12 cellular contexts compared by ENCODE assay signal in genomic region chr21:42120056-42120903, GRCh38. TPM values are rescaled to one million over a fixed set of nuclear protein-coding genes. Genes with fewer than 3 reads are reported as not detected.
DNase-seq lines count a peak whose midpoint lies in the region; ATAC-seq and TF ChIP-seq lines count a peak whose summit lies in the region.
"Had no signal": no experiment of that assay in that cellular context is flagged by ENCODE, and none has a peak within 500 bp of the region (broad histone marks: within the 10 kb centered on the region; RNA-seq: fewer than 3 reads in every experiment).

No MANE protein-coding gene starts in this region.

- no peaks in the 10 kb centered on the region for H3K79me2 ChIP-seq in GM23338 (replicated peaks; ENCODE audit: insufficient read depth)

- no peak overlapping the region for H3K4me3 Mint-ChIP-seq in GM23338
- H3K4me3 Mint-ChIP-seq in activated T-cell treated with anti-CD3 and anti-CD28 coated beads, Interleukin-2, amount 50 U/mL, for 24 hours = no peak overlapping the region
- H3K4me3 Mint-ChIP-seq in activated T-cell treated with anti-CD3 and anti-CD28 coated beads, Interleukin-2, amount 50 U/mL, for 72 hours = no peak overlapping the region

- H3K9me3 ChIP-seq in SK-N-MC (ENCODE audit: low read depth, low read length) = no peaks in the 10 kb centered on the region
- H3K9me3 ChIP-seq: lower lobe of right lung, SJCRH30, spleen, thoracic aorta had no signal

- DNase-seq in GM23338 (ENCODE audit: low spot score) = no peak
- DNase-seq in NCI-H146 (lab: John Stamatoyannopoulos, UW) = peak; percentile 91
- no peak for DNase-seq in SK-N-MC (ENCODE audit: low read depth, low spot score)
- peak; percentile 35 for DNase-seq in putamen (ENCODE audit: low spot score)
- DNase-seq in activated T-cell treated with anti-CD3 and anti-CD28 coated beads, Interleukin-2, amount 50 U/mL, for 24 hours = no peak
- DNase-seq in activated T-cell treated with anti-CD3 and anti-CD28 coated beads, Interleukin-2, amount 50 U/mL, for 72 hours = no peak
- DNase-seq: lower lobe of right lung, SJCRH30, spleen had no signal

- no peak overlapping the region for H2AFZ ChIP-seq in GM23338

- no peaks in the 10 kb centered on the region for H3K9me2 ChIP-seq in GM23338 (ENCODE audit: insufficient read depth)

- H3K4me3 ChIP-seq in GM23338 = no peak overlapping the region
- peak overlapping the region; percentile 53 for H3K4me3 ChIP-seq in SK-N-MC
- H3K4me3 ChIP-seq: lower lobe of right lung, SJCRH30, spleen, thoracic aorta had no signal

- no peak for TF ChIP-seq CTCF in GM23338 (conservative IDR thresholded peaks at IDR 0.05; ENCODE audit: low read depth in 2 of 2)

- no peaks in the 10 kb centered on the region for H3K36me3 Mint-ChIP-seq in GM23338 (ENCODE audit: low read depth)
- H3K36me3 Mint-ChIP-seq in activated T-cell treated with anti-CD3 and anti-CD28 coated beads, Interleukin-2, amount 50 U/mL, for 24 hours (ENCODE audit: low read depth) = no peaks in the 10 kb centered on the region
- H3K36me3 Mint-ChIP-seq in activated T-cell treated with anti-CD3 and anti-CD28 coated beads, Interleukin-2, amount 50 U/mL, for 72 hours (ENCODE audit: insufficient read depth in 2 of 2) = no peaks in the 10 kb centered on the region

- H3K27ac Mint-ChIP-seq in GM23338 = peak overlapping the region; percentile 45; the same call in 1 of the 2 replicates
- H3K27ac Mint-ChIP-seq in activated T-cell treated with anti-CD3 and anti-CD28 coated beads, Interleukin-2, amount 50 U/mL, for 24 hours = no peak overlapping the region
- no peak overlapping the region for H3K27ac Mint-ChIP-seq in activated T-cell treated with anti-CD3 and anti-CD28 coated beads, Interleukin-2, amount 50 U/mL, for 72 hours

- ATAC-seq in GM23338 = no peak
- no peak for ATAC-seq in HG02981 (IDR thresholded peaks at IDR 0.05; ENCODE audit: unreplicated experiment)
- no peak for ATAC-seq in HG03159 (IDR thresholded peaks at IDR 0.05; ENCODE audit: unreplicated experiment)
- ATAC-seq in activated T-cell treated with anti-CD3 and anti-CD28 coated beads, Interleukin-2, amount 50 U/mL, for 72 hours (replicated peaks in 1 of 2) = no peak

- H3K4me1 Mint-ChIP-seq in GM23338 = peaks cover 25% of the 10 kb centered on the region
- H3K4me1 Mint-ChIP-seq in activated T-cell treated with anti-CD3 and anti-CD28 coated beads, Interleukin-2, amount 50 U/mL, for 24 hours (ENCODE audit: low read depth) = peaks cover 23% of the 10 kb centered on the region
- peaks cover 40% of the 10 kb centered on the region for H3K4me1 Mint-ChIP-seq in activated T-cell treated with anti-CD3 and anti-CD28 coated beads, Interleukin-2, amount 50 U/mL, for 72 hours (ENCODE audit: low read depth)

- H3K4me1 ChIP-seq in GM23338 (ENCODE audit: insufficient read depth) = peaks cover 15% of the 10 kb centered on the region
- H3K4me1 ChIP-seq: SJCRH30 had no signal

- no peak overlapping the region for H3K9ac ChIP-seq in SK-N-MC (ENCODE audit: insufficient read length)

- peaks cover 9% of the 10 kb centered on the region for H3K27me3 Mint-ChIP-seq in GM23338 (ENCODE audit: insufficient read depth, low read depth, poor library complexity)
- H3K27me3 Mint-ChIP-seq in activated T-cell treated with anti-CD3 and anti-CD28 coated beads, Interleukin-2, amount 50 U/mL, for 24 hours = peaks cover 81% of the 10 kb centered on the region
- peaks cover 73% of the 10 kb centered on the region for H3K27me3 Mint-ChIP-seq in activated T-cell treated with anti-CD3 and anti-CD28 coated beads, Interleukin-2, amount 50 U/mL, for 72 hours (ENCODE audit: low read depth)

- H3K27ac ChIP-seq in GM23338 (ENCODE audit: low read depth) (no peak overlapping the region), SK-N-MC (peak overlapping the region; percentile 72)
- H3K27ac ChIP-seq: lower lobe of right lung, SJCRH30, spleen, thoracic aorta had no signal

- no peaks in the 10 kb centered on the region for H3K36me3 ChIP-seq in GM23338 (ENCODE audit: insufficient read depth)
- no peaks in the 10 kb centered on the region for H3K36me3 ChIP-seq in SK-N-MC (ENCODE audit: insufficient read depth, low read length)
- H3K36me3 ChIP-seq: lower lobe of right lung, SJCRH30, spleen, thoracic aorta had no signal

- H3K27me3 ChIP-seq in GM23338 (ENCODE audit: insufficient read depth) = no peaks in the 10 kb centered on the region
- H3K27me3 ChIP-seq: SJCRH30 had no signal

- H3K4me2 ChIP-seq in GM23338 = peak overlapping the region; percentile 38; the same call in 1 of the 2 replicates

- H3F3A ChIP-seq in GM23338 (replicated peaks; ENCODE audit: low read depth) = no peaks in the 10 kb centered on the region

- no peaks in the 10 kb centered on the region for H3K9me3 Mint-ChIP-seq in GM23338
- H3K9me3 Mint-ChIP-seq in activated T-cell treated with anti-CD3 and anti-CD28 coated beads, Interleukin-2, amount 50 U/mL, for 24 hours = no peaks in the 10 kb centered on the region
- H3K9me3 Mint-ChIP-seq in activated T-cell treated with anti-CD3 and anti-CD28 coated beads, Interleukin-2, amount 50 U/mL, for 72 hours = no peaks in the 10 kb centered on the region

- no peaks in the 10 kb centered on the region for H4K20me1 ChIP-seq in GM23338 (replicated peaks; ENCODE audit: insufficient read depth)

TF ChIP-seq in GM23338, 12 proteins besides CTCF, POLR2A, EP300 and RAD21 (continues in another document):
- TF ChIP-seq POLR2AphosphoS5 (IDR thresholded peaks at IDR 0.05; ENCODE audit: low read depth) = no peak
- TF ChIP-seq, protein P1, sequence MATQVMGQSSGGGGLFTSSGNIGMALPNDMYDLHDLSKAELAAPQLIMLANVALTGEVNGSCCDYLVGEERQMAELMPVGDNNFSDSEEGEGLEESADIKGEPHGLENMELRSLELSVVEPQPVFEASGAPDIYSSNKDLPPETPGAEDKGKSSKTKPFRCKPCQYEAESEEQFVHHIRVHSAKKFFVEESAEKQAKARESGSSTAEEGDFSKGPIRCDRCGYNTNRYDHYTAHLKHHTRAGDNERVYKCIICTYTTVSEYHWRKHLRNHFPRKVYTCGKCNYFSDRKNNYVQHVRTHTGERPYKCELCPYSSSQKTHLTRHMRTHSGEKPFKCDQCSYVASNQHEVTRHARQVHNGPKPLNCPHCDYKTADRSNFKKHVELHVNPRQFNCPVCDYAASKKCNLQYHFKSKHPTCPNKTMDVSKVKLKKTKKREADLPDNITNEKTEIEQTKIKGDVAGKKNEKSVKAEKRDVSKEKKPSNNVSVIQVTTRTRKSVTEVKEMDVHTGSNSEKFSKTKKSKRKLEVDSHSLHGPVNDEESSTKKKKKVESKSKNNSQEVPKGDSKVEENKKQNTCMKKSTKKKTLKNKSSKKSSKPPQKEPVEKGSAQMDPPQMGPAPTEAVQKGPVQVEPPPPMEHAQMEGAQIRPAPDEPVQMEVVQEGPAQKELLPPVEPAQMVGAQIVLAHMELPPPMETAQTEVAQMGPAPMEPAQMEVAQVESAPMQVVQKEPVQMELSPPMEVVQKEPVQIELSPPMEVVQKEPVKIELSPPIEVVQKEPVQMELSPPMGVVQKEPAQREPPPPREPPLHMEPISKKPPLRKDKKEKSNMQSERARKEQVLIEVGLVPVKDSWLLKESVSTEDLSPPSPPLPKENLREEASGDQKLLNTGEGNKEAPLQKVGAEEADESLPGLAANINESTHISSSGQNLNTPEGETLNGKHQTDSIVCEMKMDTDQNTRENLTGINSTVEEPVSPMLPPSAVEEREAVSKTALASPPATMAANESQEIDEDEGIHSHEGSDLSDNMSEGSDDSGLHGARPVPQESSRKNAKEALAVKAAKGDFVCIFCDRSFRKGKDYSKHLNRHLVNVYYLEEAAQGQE (IDR thresholded peaks at IDR 0.05; ENCODE audit: unreplicated experiment) = no peak
- TF ChIP-seq NANOG (IDR thresholded peaks at IDR 0.05; ENCODE audit: borderline replicate concordance) = no peak
- no peak for TF ChIP-seq STAT1 (IDR thresholded peaks at IDR 0.05; ENCODE audit: unreplicated experiment)
- TF ChIP-seq EZH2 (IDR thresholded peaks at IDR 0.05; ENCODE audit: low read depth, unreplicated experiment) = no peak
- no peak for TF ChIP-seq CREB1 (CRISPR knock-in tag; IDR thresholded peaks at IDR 0.05; ENCODE audit: low read depth)
- TF ChIP-seq ZNF331 (CRISPR knock-in tag; IDR thresholded peaks at IDR 0.05; ENCODE audit: low read depth) = no peak
- TF ChIP-seq JUNB (IDR thresholded peaks at IDR 0.05; ENCODE audit: unreplicated experiment) = no peak
- no peak for TF ChIP-seq ETS1 (IDR thresholded peaks at IDR 0.05)

RNA-seq across cellular contexts. Expression of gene UMODL1, which starts 49.2 kb away (rescaled TPM):
- not detected in 2 replicates for total RNA-seq in GM23338 (2014; rRNA removed; shearing (Covaris generic))
- polyA plus RNA-seq in GM23338 (2016; fragmentation: Nextera tagmentation; extraction: Ambion mirVana) = 0.05 TPM in 1 of 2 replicates, not detected in the other
- total RNA-seq in activated T-cell treated with anti-CD3 and anti-CD28 coated beads, Interleukin-2, amount 50 U/mL, for 72 hours = under 1 TPM; 0.39 to 0.89 TPM

Comparison
In these comparisons a context has a peak if more than half of its experiments do, and no peak if none do; other contexts are left out.
1. DNase-seq: peak in NCI-H146 (single experiment) and putamen (single experiment); none in GM23338 (single experiment), SK-N-MC (single experiment), activated T-cell treated with anti-CD3 and anti-CD28 coated beads, Interleukin-2, amount 50 U/mL, for 24 hours (single experiment) and activated T-cell treated with anti-CD3 and anti-CD28 coated beads, Interleukin-2, amount 50 U/mL, for 72 hours (0 of 2).